ENCODE assay signal across 8 cellular contexts in the genomic region with DNA sequence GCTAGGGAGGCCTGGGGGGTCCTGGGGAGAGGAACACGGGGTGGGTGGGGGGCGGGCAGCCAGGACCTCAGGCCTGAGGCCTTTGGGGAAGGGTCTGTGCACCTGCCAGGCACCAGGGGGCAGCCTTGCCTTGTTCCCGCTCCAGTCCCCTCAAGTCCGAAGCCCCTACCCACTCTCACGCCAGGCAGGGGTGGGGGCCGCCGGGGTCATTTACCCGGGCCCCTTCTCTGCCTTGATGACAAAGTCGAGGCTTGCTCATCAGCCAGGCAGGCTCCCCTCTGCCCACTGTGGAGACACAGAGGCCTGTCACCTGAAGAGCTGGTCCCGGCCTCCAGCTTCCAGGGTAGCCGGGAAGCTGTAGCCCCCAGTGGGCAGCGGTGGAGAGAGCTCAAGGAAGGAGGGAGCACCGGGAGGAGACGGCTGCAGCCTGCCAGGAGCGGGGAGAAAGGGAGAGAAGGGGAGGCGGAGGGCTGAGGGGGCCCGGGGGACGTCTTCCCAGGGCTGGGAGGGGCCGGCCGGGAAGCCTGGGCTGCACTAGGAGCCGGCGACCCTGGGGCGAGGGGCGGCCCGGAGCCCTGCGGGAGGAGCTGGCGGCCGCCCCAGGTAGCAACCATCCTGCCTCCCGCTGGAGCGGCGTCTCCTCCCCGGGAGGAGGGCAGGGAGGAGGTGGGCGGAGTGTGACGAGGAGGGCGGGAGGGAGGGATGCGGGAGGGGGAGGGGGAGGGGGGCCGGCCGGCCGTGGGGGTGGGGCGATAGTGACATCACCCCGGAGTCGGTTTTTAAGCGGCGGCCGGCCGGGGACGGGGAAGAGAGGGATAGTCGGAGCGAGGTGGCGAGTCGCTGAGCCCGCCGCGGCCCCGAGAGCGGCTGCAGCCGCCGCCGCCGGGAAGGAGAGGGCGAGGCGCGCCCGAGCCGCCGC. TPM values are rescaled to one million over a fixed set of nuclear protein-coding genes. Genes with fewer than 3 reads are reported as not detected.
A peak's percentile ranks its signal among the peaks of the same experiment; 100 is the strongest.
DNase-seq lines count a peak whose midpoint lies in the region; ATAC-seq and TF ChIP-seq lines count a peak whose summit lies in the region.

TSS of gene SLC6A8 (plus strand) at position 806 of the 919 bp plus-strand sequence. CDS start 649 bp downstream, outside the sequence.

- H3K4me3 ChIP-seq in Loucy (ENCODE audit: low read length, poor library complexity, severe bottlenecking): peak within 1 kb of the TSS; percentile 63

- no peaks in the 10 kb centered on the region for H3K27me3 Mint-ChIP-seq in T-helper 17 cell

- peak within 1 kb of the TSS; percentile 70 for H3K4me2 ChIP-seq in Loucy (ENCODE audit: low read depth, low read length, poor library complexity, severe bottlenecking)

- H2AFZ ChIP-seq in Loucy (ENCODE audit: low read length): no peak within 1 kb of the TSS; the same call in 1 of the 2 replicates

- no peaks in the 10 kb centered on the region for H3K79me2 ChIP-seq in Loucy (ENCODE audit: insufficient read depth, low read length)

- no peaks in the 10 kb centered on the region for H3K36me3 ChIP-seq in Loucy (ENCODE audit: insufficient read depth, low read length)

- peak; percentile 44 for ATAC-seq in T-helper 17 cell
- ATAC-seq in left colon: peak; percentile 73
- ATAC-seq in HG03520 (IDR thresholded peaks at IDR 0.05; ENCODE audit: unreplicated experiment): no peak

- H3K4me3 Mint-ChIP-seq in T-helper 17 cell: peak within 1 kb of the TSS; percentile 81

- H3K27me3 ChIP-seq in Loucy (ENCODE audit: insufficient read depth, low read length, poor library complexity, severe bottlenecking): no peaks in the 10 kb centered on the region

- no peaks in the 10 kb centered on the region for H3K9me3 ChIP-seq in Loucy (ENCODE audit: insufficient read depth, low read depth, low read length)
- H3K9me3 ChIP-seq in T-helper 17 cell (ENCODE audit: control insufficient read depth, low read length, poor library complexity, severe bottlenecking): no peaks in the 10 kb centered on the region

- H3K9me2 ChIP-seq in Loucy (replicated peaks; ENCODE audit: low read depth, low read length): no peaks in the 10 kb centered on the region

- DNase-seq in EL (peak; percentile 69), T-helper 17 cell (peak in 2 of 3 donors; percentile 18 to 29), cerebellum (ENCODE audit: low spot score) (peak; percentile 88), left colon (peak; percentile 70 to 71), epidermal melanocyte (ENCODE audit: insufficient read length, low spot score) (no peak)
- DNase-seq in stimulated activated CD4-positive, alpha-beta T cell treated with anti-CD3 and anti-CD28 coated beads, Interleukin-4, amount 100 ng/mL, for 24 hours: peak; percentile 22

- H4K20me1 ChIP-seq in Loucy (ENCODE audit: insufficient read depth, low read length, poor library complexity, severe bottlenecking): no peaks in the 10 kb centered on the region

- peaks cover 2% of the 10 kb centered on the region for H3K4me1 Mint-ChIP-seq in T-helper 17 cell

- H3K27ac Mint-ChIP-seq in T-helper 17 cell: no peak within 1 kb of the TSS

- no peak within 1 kb of the TSS for H3K9ac ChIP-seq in Loucy (ENCODE audit: low read depth, low read length, poor library complexity, severe bottlenecking)

- no peaks in the 10 kb centered on the region for H3F3A ChIP-seq in Loucy (ENCODE audit: low read depth)

- H3K4me1 ChIP-seq in Loucy (ENCODE audit: insufficient read depth, low read length, poor library complexity, severe bottlenecking): no peaks in the 10 kb centered on the region

- intact Hi-C loops in left colon (cut with DNase I, micrococcal nuclease): no loop called here

- TF ChIP-seq CTCF in Loucy (conservative IDR thresholded peaks at IDR 0.05; ENCODE audit: low read length): peak; percentile 44

- H3K36me3 Mint-ChIP-seq in T-helper 17 cell (ENCODE audit: low read depth): no peaks in the 10 kb centered on the region

RNA-seq across cellular contexts. Expression of gene SLC6A8, which starts in this region (rescaled TPM):
- total RNA-seq in T-helper 17 cell (1 to 10 TPM; 3.4 to 4.4 TPM), cerebellum (16.0 TPM), left colon (100 to 1,000 TPM; 170 to 270 TPM)

Comparison
In these comparisons a context has a peak if more than half of its experiments do, and no peak if none do; other contexts are left out.
1. RNA of gene SLC6A8 (total RNA-seq): 170 to 270 TPM in left colon; 16.0 TPM in cerebellum (single experiment) and 3.4 to 4.4 TPM in T-helper 17 cell; every median in the first group is over 10 times any median in the second.